In the genomic region with DNA sequence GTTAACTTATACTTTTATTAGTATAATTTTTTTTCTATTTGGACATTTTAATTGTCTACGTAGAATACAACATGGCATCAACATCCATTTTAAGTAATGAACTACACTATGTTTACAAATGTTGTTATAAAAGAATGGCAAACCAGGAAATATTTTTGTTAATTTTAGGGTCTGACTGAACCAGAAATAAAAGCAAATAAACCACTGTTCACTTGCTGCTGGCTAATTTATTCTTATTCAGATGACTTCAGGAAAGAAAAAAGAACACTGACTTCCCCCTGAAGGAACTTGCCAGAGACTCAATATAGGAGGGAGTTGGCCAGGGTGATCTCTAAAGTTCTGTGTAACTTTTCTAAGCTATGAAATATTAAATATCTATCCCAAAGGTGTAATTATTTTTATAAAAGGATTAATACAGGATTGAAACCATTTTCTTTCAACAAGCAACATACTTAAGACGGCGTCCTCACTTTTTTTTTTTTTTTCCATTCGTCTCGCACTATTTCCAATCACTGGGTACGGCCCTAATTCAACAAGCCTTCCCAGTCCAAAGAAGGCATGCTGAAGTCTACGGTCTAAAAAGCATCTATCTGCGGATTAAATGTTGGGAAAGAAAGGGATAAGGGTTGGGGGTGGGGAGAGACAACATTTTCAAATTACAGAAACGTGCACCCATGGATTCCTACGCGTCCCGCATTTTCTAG, we compare ENCODE assay signal across 8 cellular contexts. TPM values are rescaled to one million over a fixed set of nuclear protein-coding genes. Genes with fewer than 3 reads are reported as not detected.
DNase-seq lines count a peak whose midpoint lies in the region; ATAC-seq and TF ChIP-seq lines count a peak whose summit lies in the region.

No MANE protein-coding gene starts in this region.

- no peak overlapping the region for H2BK5ac ChIP-seq in mesendoderm (ENCODE audit: low read length)

- peaks cover 66% of the 10 kb centered on the region for H3K4me1 Mint-ChIP-seq in stimulated activated naive CD8-positive, alpha-beta T cell treated with anti-CD3 and anti-CD28 coated beads, Interleukin-15, Interleukin-2, amounts not matched to agents 100 ng/mL and 50 ng/mL, for 24 hours (ENCODE audit: low read depth)

- H4K5ac ChIP-seq in mesendoderm (ENCODE audit: low read length): no peak overlapping the region

- H3K27ac ChIP-seq in body of pancreas: peak overlapping the region; percentile 87 to 95 (median 94)
- peak overlapping the region; percentile 93 for H3K27ac ChIP-seq in mesendoderm (ENCODE audit: low read depth, low read length)

- peak overlapping the region; percentile 91 for H3K56ac ChIP-seq in mesendoderm (ENCODE audit: low read length)

- H3K4me3 Mint-ChIP-seq in stimulated activated naive CD8-positive, alpha-beta T cell treated with anti-CD3 and anti-CD28 coated beads, Interleukin-15, Interleukin-2, amounts not matched to agents 100 ng/mL and 50 ng/mL, for 24 hours: peak overlapping the region; percentile 86

- peak overlapping the region; percentile 81 for H3K9ac ChIP-seq in mesendoderm (ENCODE audit: low read length)

- H3K4ac ChIP-seq in mesendoderm (ENCODE audit: low read depth, low read length): no peak overlapping the region

- no peak overlapping the region for H4K8ac ChIP-seq in mesendoderm (ENCODE audit: low read depth, low read length)

- H3K4me2 ChIP-seq in mesendoderm (ENCODE audit: low read length): peak overlapping the region; percentile 70

- H3K36me3 ChIP-seq in body of pancreas (replicated peaks in 1 of 2; ENCODE audit: insufficient read depth in 1 of 2, low read depth in 2 of 2): no peaks in the 10 kb centered on the region
- no peaks in the 10 kb centered on the region for H3K36me3 ChIP-seq in mesendoderm (ENCODE audit: control insufficient read depth, insufficient read depth, low read length)

- H3K4me1 ChIP-seq in body of pancreas (peaks cover 15% of the 10 kb centered on the region), mesendoderm (ENCODE audit: control insufficient read depth, low read depth, low read length) (peaks cover 4% of the 10 kb centered on the region)

- no peaks in the 10 kb centered on the region for H3K9me3 ChIP-seq in body of pancreas

- H3K79me1 ChIP-seq in mesendoderm (ENCODE audit: low read length): peaks cover 2% of the 10 kb centered on the region

- H2AK5ac ChIP-seq in mesendoderm (ENCODE audit: low read length): no peak overlapping the region

- no peak overlapping the region for H2BK15ac ChIP-seq in mesendoderm (replicated peaks; ENCODE audit: low read depth)

- TF ChIP-seq POLR2A in body of pancreas (IDR thresholded peaks at IDR 0.05): no peak

- H3K79me2 ChIP-seq in mesendoderm (ENCODE audit: control insufficient read depth, insufficient read depth, low read length): peaks cover 25% of the 10 kb centered on the region

- H3K18ac ChIP-seq in mesendoderm (ENCODE audit: low read length): peak overlapping the region; percentile 100

- peaks cover 9% of the 10 kb centered on the region for H3K27me3 Mint-ChIP-seq in stimulated activated naive CD8-positive, alpha-beta T cell treated with anti-CD3 and anti-CD28 coated beads, Interleukin-15, Interleukin-2, amounts not matched to agents 100 ng/mL and 50 ng/mL, for 24 hours

- peak overlapping the region; percentile 83 for H3K27ac Mint-ChIP-seq in stimulated activated naive CD8-positive, alpha-beta T cell treated with anti-CD3 and anti-CD28 coated beads, Interleukin-15, Interleukin-2, amounts not matched to agents 100 ng/mL and 50 ng/mL, for 24 hours

- intact Hi-C loops in body of pancreas (cut with DNase I): no loop called here

- no peaks in the 10 kb centered on the region for H3K27me3 ChIP-seq in body of pancreas
- H3K27me3 ChIP-seq in mesendoderm (ENCODE audit: insufficient read depth, low read length, poor library complexity): no peaks in the 10 kb centered on the region

- H3K9me3 Mint-ChIP-seq in stimulated activated naive CD8-positive, alpha-beta T cell treated with anti-CD3 and anti-CD28 coated beads, Interleukin-15, Interleukin-2, amounts not matched to agents 100 ng/mL and 50 ng/mL, for 24 hours: no peaks in the 10 kb centered on the region

- H3K4me3 ChIP-seq in body of pancreas (peak overlapping the region; percentile 48 to 83), mesendoderm (ENCODE audit: low read length) (peak overlapping the region; percentile 83)

- H3K36me3 Mint-ChIP-seq in stimulated activated naive CD8-positive, alpha-beta T cell treated with anti-CD3 and anti-CD28 coated beads, Interleukin-15, Interleukin-2, amounts not matched to agents 100 ng/mL and 50 ng/mL, for 24 hours (ENCODE audit: low read depth): no peaks in the 10 kb centered on the region

- TF ChIP-seq CTCF in body of pancreas (IDR thresholded peaks at IDR 0.05): no peak

- no peak for ATAC-seq in stimulated activated naive CD8-positive, alpha-beta T cell treated with anti-CD3 and anti-CD28 coated beads, Interleukin-15, Interleukin-2, amounts not matched to agents 100 U/mL and 50 U/mL, for 24 hours
- no peak for ATAC-seq in body of pancreas
- no peak for ATAC-seq in GM19395 (IDR thresholded peaks at IDR 0.05; ENCODE audit: unreplicated experiment)
- no peak for ATAC-seq in HG03045 (IDR thresholded peaks at IDR 0.05; ENCODE audit: unreplicated experiment)

- 4 to 5% methylated on average over 12 of the region's 12 CpGs for WGBS in body of pancreas, 2 donors
- no CpG with 5 or more reads among the region's 12 CpGs for WGBS in mesendoderm (ENCODE audit: extremely low coverage, insufficient coverage, low lambda C conversion rate)

- no peak overlapping the region for H2BK120ac ChIP-seq in mesendoderm (ENCODE audit: low read depth, low read length)

- no peak for DNase-seq in stimulated activated naive CD8-positive, alpha-beta T cell treated with anti-CD3 and anti-CD28 coated beads, Interleukin-15, Interleukin-2, amounts not matched to agents 100 U/mL and 50 U/mL, for 24 hours
- DNase-seq in body of pancreas (no peak), mesendoderm (no peak), cerebellar nuclear complex (lab: John Stamatoyannopoulos, UW) (no peak)
- no peak for DNase-seq in stimulated activated CD4-positive, alpha-beta T cell treated with anti-CD3 and anti-CD28 coated beads, Interleukin-12 subunit alpha, Interleukin-12 subunit beta, amount 100 ng/mL, for 4 hours

- H3K23ac ChIP-seq in mesendoderm (ENCODE audit: low read length): no peak overlapping the region

RNA-seq across cellular contexts. Expression of a gene that starts 1.1 kb away (rescaled TPM):
- 10 to 100 TPM; 13.7 to 16.8 TPM for total RNA-seq in body of pancreas
- 19.8 TPM for polyA plus RNA-seq in mesendoderm (2013, experiment 1 of 2)
- 19.1 TPM for polyA plus RNA-seq in mesendoderm (2013, experiment 2 of 2)
